ENCODE assay signal across 8 cellular contexts in genomic region chr22:37483594-37484114, GRCh38. TPM values are rescaled to one million over a fixed set of nuclear protein-coding genes. Genes with fewer than 3 reads are reported as not detected.
DNase-seq lines count a peak whose midpoint lies in the region; ATAC-seq and TF ChIP-seq lines count a peak whose summit lies in the region.

No MANE protein-coding gene starts in this region.

- no peak for TF ChIP-seq EP300 in transverse colon (IDR thresholded peaks at IDR 0.05; ENCODE audit: low read depth)

- H3K4me1 ChIP-seq in heart right ventricle: peaks cover 0 to 44% (median 33%) of the 10 kb centered on the region in 9 donors
- H3K4me1 ChIP-seq in transverse colon: peaks cover 0 to 23% (median 13%) of the 10 kb centered on the region in 4 donors

- peaks cover 9% of the 10 kb centered on the region for H3K36me3 Mint-ChIP-seq in activated naive CD4-positive, alpha-beta T cell treated with anti-CD3 and anti-CD28 coated beads, Interleukin-2, amount 50 U/mL, for 24 hours

- no peaks in the 10 kb centered on the region for H3K27me3 Mint-ChIP-seq in activated naive CD4-positive, alpha-beta T cell treated with anti-CD3 and anti-CD28 coated beads, Interleukin-2, amount 50 U/mL, for 24 hours

- TF ChIP-seq POLR2A in transverse colon (IDR thresholded peaks at IDR 0.05): no peak

- H3K4me3 ChIP-seq in heart right ventricle (peak overlapping the region; percentile 3 to 74 (median 52)), transverse colon (peak overlapping the region in 2 of 4 donors; percentile 11 to 52)

- TF ChIP-seq CTCF in heart right ventricle (IDR thresholded peaks at IDR 0.05): no peak
- TF ChIP-seq CTCF in transverse colon (IDR thresholded peaks at IDR 0.05): no peak

- H3K27ac Mint-ChIP-seq in activated naive CD4-positive, alpha-beta T cell treated with anti-CD3 and anti-CD28 coated beads, Interleukin-2, amount 50 U/mL, for 24 hours: peak overlapping the region; percentile 96

- in situ Hi-C loops in transverse colon (cut with MboI; ENCODE audit: low pct_ligation_motif_present in 1 of 4, low pct_unique_long_range_greater_than_20kb in 1 of 4, low sequenced_read_pairs in 3 of 4): no loop called here

- H3K27ac ChIP-seq in heart right ventricle (peak overlapping the region; percentile 5 to 97 (median 84)), transverse colon (peak overlapping the region; percentile 70 to 79 (median 74))

- H3K4me1 Mint-ChIP-seq in activated naive CD4-positive, alpha-beta T cell treated with anti-CD3 and anti-CD28 coated beads, Interleukin-2, amount 50 U/mL, for 24 hours: peaks cover 54% of the 10 kb centered on the region

- peak overlapping the region; percentile 98 for H3K4me3 Mint-ChIP-seq in activated naive CD4-positive, alpha-beta T cell treated with anti-CD3 and anti-CD28 coated beads, Interleukin-2, amount 50 U/mL, for 24 hours

- H3K9me3 ChIP-seq in heart right ventricle (no peaks in the 10 kb centered on the region), transverse colon (no peaks in the 10 kb centered on the region)

- DNase-seq in heart right ventricle: no peak
- no peak for DNase-seq in cardiac septum (ENCODE audit: low spot score)
- DNase-seq in lung microvascular endothelial cell (ENCODE audit: low read depth in 2 of 2): peak; percentile 53 to 64
- no peak for DNase-seq in transverse colon
- DNase-seq in SKM-1 treated with dmso at 0.1 percent for 144 hours (lab: John Stamatoyannopoulos, UW; ENCODE audit: unreplicated experiment): no peak
- no peak for DNase-seq in NCI-H510A treated with DMSO at 0.1 percent for 48 hours (lab: John Stamatoyannopoulos, UW)

- H3K9me3 Mint-ChIP-seq in activated naive CD4-positive, alpha-beta T cell treated with anti-CD3 and anti-CD28 coated beads, Interleukin-2, amount 50 U/mL, for 24 hours: no peaks in the 10 kb centered on the region

- intact Hi-C loops in heart right ventricle (cut with DNase I): no loop called here
- intact Hi-C loops in cardiac septum (cut with DNase I): no loop called here
- intact Hi-C loops in transverse colon (cut with DNase I; ENCODE audit: low total_unique reads): no loop called here

- 41 to 48% methylated on average over 13 of the region's 13 CpGs for WGBS in heart right ventricle, 2 donors
- 8 to 54% methylated on average over 2 to 13 of the region's 13 CpGs for WGBS in transverse colon (ENCODE audit: low coverage in 1 of 2), 2 donors

- no peak for ATAC-seq in heart right ventricle
- no peak for ATAC-seq in HG03457 (IDR thresholded peaks at IDR 0.05; ENCODE audit: unreplicated experiment)

- H3K27me3 ChIP-seq in heart right ventricle: peaks cover 0 to 20% (median 0%) of the 10 kb centered on the region in 7 donors
- H3K27me3 ChIP-seq in transverse colon: no peaks in the 10 kb centered on the region

- H3K36me3 ChIP-seq in heart right ventricle (peaks cover 0 to 19% (median 0%) of the 10 kb centered on the region in 9 donors), transverse colon (no peaks in the 10 kb centered on the region)

RNA-seq across cellular contexts. Expression of gene MFNG, which starts 2.5 kb away (rescaled TPM):
- total RNA-seq in heart right ventricle (10 to 100 TPM in 4 of 10 donors, 1 to 10 TPM in 6; 5.1 to 19.4 (median 8.5) TPM), cardiac septum (5.3 TPM), lung microvascular endothelial cell (89.8 and 137 TPM in 2 replicates), transverse colon (10 to 100 TPM in 3 of 4 donors, 1 to 10 TPM in 1; 2.8 to 26.4 (median 15.7) TPM)
- polyA plus RNA-seq in heart right ventricle: 10 to 100 TPM in 1 of 2 donors, 1 to 10 TPM in 1; 8.9 to 15.8 TPM

RNA-seq across cellular contexts. Expression of gene CARD10, which starts 35.6 kb away (rescaled TPM):
- total RNA-seq in heart right ventricle (10 to 100 TPM in 3 of 10 donors, 1 to 10 TPM in 7; 7.4 to 12.9 (median 8.5) TPM), cardiac septum (6.0 TPM), lung microvascular endothelial cell (36.2 and 57.1 TPM in 2 replicates), transverse colon (100 to 1,000 TPM in 1 of 4 donors, 10 to 100 TPM in 3; 46.3 to 166 (median 60.9) TPM)
- polyA plus RNA-seq in heart right ventricle: 10 to 100 TPM; 14.0 to 14.8 TPM

RNA-seq across cellular contexts. Expression of gene ELFN2, which starts 56.4 kb away (rescaled TPM):
- total RNA-seq in heart right ventricle: under 1 TPM in 6 of 10 donors, not detected in 4; 0.04 to 0.21 (median 0.05) TPM
- under 1 TPM; under 0.01 to 0.01 TPM for polyA plus RNA-seq in heart right ventricle
- total RNA-seq in cardiac septum: 0.03 TPM
- under 0.01 TPM in 1 of 2 replicates, not detected in the other for total RNA-seq in lung microvascular endothelial cell
- under 1 TPM in 2 of 4 donors, not detected in 2; under 0.01 TPM for total RNA-seq in transverse colon

Comparison
In these comparisons a context has a peak if more than half of its experiments do, and no peak if none do; other contexts are left out.
1. DNase-seq: peak in lung microvascular endothelial cell (2 of 2); none in heart right ventricle (0 of 2), cardiac septum (single experiment), transverse colon (single experiment), SKM-1 treated with dmso at 0.1 percent for 144 hours (single experiment) and NCI-H510A treated with DMSO at 0.1 percent for 48 hours (single experiment).